In genomic region chr1:182601926-182602325, GRCh38 we compare ENCODE assay signal across 9 cellular contexts.
DNase-seq lines count a peak whose midpoint lies in the region; ATAC-seq lines count a peak whose summit lies in the region.
"Had no signal": no experiment of that assay in that cellular context is flagged by ENCODE, and none has a peak within 500 bp of the region (broad histone marks: within the 10 kb centered on the region; RNA-seq: fewer than 3 reads in every experiment).

No MANE protein-coding gene starts in this region.

- peak; percentile 41 to 56 for DNase-seq in NCI-H2081 (lab: John Stamatoyannopoulos, UW)
- no peak for DNase-seq in NCI-H2081 treated with DMSO at 0.1 percent for 48 hours (lab: John Stamatoyannopoulos, UW)
- peak; percentile 91 for DNase-seq in NCI-H146 treated with DMSO at 0.1 percent for 48 hours (lab: John Stamatoyannopoulos, UW; ENCODE audit: unreplicated experiment)
- DNase-seq in effector memory CD4-positive, alpha-beta T cell, result no peak
- DNase-seq in stimulated activated effector memory CD8-positive, alpha-beta T cell treated with anti-CD3 and anti-CD28 coated beads, Interleukin-12 subunit alpha, Interleukin-12 subunit beta, amount 100 ng/mL, for 72 hours (ENCODE audit: low spot score in 2 of 2), result no peak
- DNase-seq in ACHN, result no peak

- H3K4me3 Mint-ChIP-seq in stimulated activated effector memory CD8-positive, alpha-beta T cell treated with anti-CD3 and anti-CD28 coated beads, Interleukin-12 subunit alpha, Interleukin-12 subunit beta, amount 100 ng/mL, for 72 hours, result no peak overlapping the region

- peaks cover 20% of the 10 kb centered on the region for H3K36me3 ChIP-seq in effector memory CD4-positive, alpha-beta T cell (ENCODE audit: control insufficient read depth, insufficient read depth, low read length)

- H3K9me3 ChIP-seq in effector memory CD4-positive, alpha-beta T cell (ENCODE audit: control insufficient read depth, low read length), result no peaks in the 10 kb centered on the region
- H3K9me3 ChIP-seq: testis had no signal

- in situ Hi-C loops in ACHN (cut with HindIII; ENCODE audit: low pct_ligation_motif_present, low pct_unique_long_range_greater_than_20kb, low sequenced_read_pairs), result no loop called here

- ATAC-seq in stimulated activated effector memory CD8-positive, alpha-beta T cell treated with anti-CD3 and anti-CD28 coated beads, Interleukin-12 subunit alpha, Interleukin-12 subunit beta, amount 100 ng/mL, for 72 hours, result no peak
- no peak for ATAC-seq in HG02588 (IDR thresholded peaks at IDR 0.05; ENCODE audit: unreplicated experiment)

- H3K9me3 Mint-ChIP-seq in stimulated activated effector memory CD8-positive, alpha-beta T cell treated with anti-CD3 and anti-CD28 coated beads, Interleukin-12 subunit alpha, Interleukin-12 subunit beta, amount 100 ng/mL, for 72 hours, result no peaks in the 10 kb centered on the region

- no peak overlapping the region for H3K4me3 ChIP-seq in effector memory CD4-positive, alpha-beta T cell (ENCODE audit: insufficient read depth, low read depth, low read length, poor library complexity, severe bottlenecking)
- peak overlapping the region in 5 of 7 experiments; percentile 4 to 63 (median 49) for H3K4me3 ChIP-seq in skin epidermis
- H3K4me3 ChIP-seq: testis had no signal

- H3K4me1 Mint-ChIP-seq in stimulated activated effector memory CD8-positive, alpha-beta T cell treated with anti-CD3 and anti-CD28 coated beads, Interleukin-12 subunit alpha, Interleukin-12 subunit beta, amount 100 ng/mL, for 72 hours, result peaks cover 2% of the 10 kb centered on the region

- peaks cover 23% of the 10 kb centered on the region for H3K4me1 ChIP-seq in effector memory CD4-positive, alpha-beta T cell (ENCODE audit: control insufficient read depth, insufficient read depth, low read length, poor library complexity, severe bottlenecking)

- no peaks in the 10 kb centered on the region for H3K27me3 ChIP-seq in effector memory CD4-positive, alpha-beta T cell (replicated peaks; ENCODE audit: control insufficient read depth, insufficient read depth, low read length, poor library complexity, severe bottlenecking)
- H3K27me3 ChIP-seq: testis had no signal

- H3K27ac ChIP-seq in effector memory CD4-positive, alpha-beta T cell (ENCODE audit: insufficient read depth, low read length, poor library complexity, severe bottlenecking), result peak overlapping the region; percentile 39
- peak overlapping the region in 13 of 21 experiments; percentile 0 to 86 (median 30) for H3K27ac ChIP-seq in skin epidermis

- H3K27ac Mint-ChIP-seq in stimulated activated effector memory CD8-positive, alpha-beta T cell treated with anti-CD3 and anti-CD28 coated beads, Interleukin-12 subunit alpha, Interleukin-12 subunit beta, amount 100 ng/mL, for 72 hours, result no peak overlapping the region

- no peaks in the 10 kb centered on the region for H3K36me3 Mint-ChIP-seq in stimulated activated effector memory CD8-positive, alpha-beta T cell treated with anti-CD3 and anti-CD28 coated beads, Interleukin-12 subunit alpha, Interleukin-12 subunit beta, amount 100 ng/mL, for 72 hours

Comparison
In these comparisons a context has a peak if more than half of its experiments do, and no peak if none do; other contexts are left out.
1. DNase-seq: peak in NCI-H2081 (2 of 2) and NCI-H146 treated with DMSO at 0.1 percent for 48 hours (single experiment); none in NCI-H2081 treated with DMSO at 0.1 percent for 48 hours (single experiment), effector memory CD4-positive, alpha-beta T cell (0 of 3), stimulated activated effector memory CD8-positive, alpha-beta T cell treated with anti-CD3 and anti-CD28 coated beads, Interleukin-12 subunit alpha, Interleukin-12 subunit beta, amount 100 ng/mL, for 72 hours (0 of 2) and ACHN (single experiment).